In genomic region chr4:137641554-137641953, GRCh38 we compare ENCODE assay signal across 23 cellular contexts.
A peak's percentile ranks its signal among the peaks of the same experiment; 100 is the strongest.
DNase-seq lines count a peak whose midpoint lies in the region; ATAC-seq and TF ChIP-seq lines count a peak whose summit lies in the region.
"Had no signal": no experiment of that assay in that cellular context is flagged by ENCODE, and none has a peak within 500 bp of the region (broad histone marks: within the 10 kb centered on the region; RNA-seq: fewer than 3 reads in every experiment).

No MANE protein-coding gene starts in this region.

- H4K91ac ChIP-seq in IMR-90 (ENCODE audit: insufficient read depth, low read depth, low read length) = no peak overlapping the region

- TF ChIP-seq CTCF in IMR-90 (conservative IDR thresholded peaks at IDR 0.05; ENCODE audit: low read depth, low read length) (no peak), chondrocyte (IDR thresholded peaks at IDR 0.05) (no peak), tibial artery (IDR thresholded peaks at IDR 0.05) (no peak), Calu3 (IDR thresholded peaks at IDR 0.05; ENCODE audit: unreplicated experiment) (no peak)

- BruUV-seq in IMR-90 (replicated peaks; lab: Mats Ljungman, UMichigan) = no TSS peak
- BruUV-seq in Calu3 (replicated peaks; lab: Mats Ljungman, UMichigan) = no TSS peak

- no peaks in the 10 kb centered on the region; the same call in 1 of the 2 replicates for H3K9me1 ChIP-seq in IMR-90 (ENCODE audit: insufficient read depth, low read length)

- in situ Hi-C loops in IMR-90 (cut with MboI; ENCODE audit: low sequenced_read_pairs) = no loop called here

- H3K18ac ChIP-seq in IMR-90 (ENCODE audit: low read depth, low read length) = no peak overlapping the region

- ATAC-seq in IMR-90 (ENCODE audit: low read depth) (no peak), left cardiac atrium (peak; percentile 33 to 65)
- ATAC-seq: activated T-cell treated with anti-CD3 and anti-CD28 coated beads, Interleukin-2, amount 50 U/mL, for 72 hours; natural killer cell treated with Interleukin-12 subunit alpha and Interleukin-12 subunit beta and Interleukin-15 and Interleukin-18, amount 100 ng/mL, for 72 hours had no signal

- H3K14ac ChIP-seq in IMR-90 (replicated peaks; ENCODE audit: low read depth, low read length) = no peak overlapping the region; the same call in 1 of the 2 replicates

- H4K5ac ChIP-seq in IMR-90 (ENCODE audit: low read depth, low read length) = peak overlapping the region; percentile 42; the same call in 1 of the 2 replicates

- H2BK5ac ChIP-seq in IMR-90 (ENCODE audit: low read depth, low read length, poor library complexity, severe bottlenecking) = no peak overlapping the region

- no peak for TF ChIP-seq POLR2A in IMR-90 (IDR thresholded peaks at IDR 0.05; ENCODE audit: low read depth, low read length)

- H3K23ac ChIP-seq in IMR-90 (ENCODE audit: low read depth, low read length) = no peak overlapping the region

- H3K9me3 Mint-ChIP-seq in chondrocyte (ENCODE audit: low read depth) = no peaks in the 10 kb centered on the region
- H3K9me3 Mint-ChIP-seq in Calu3 (ENCODE audit: low read depth, unreplicated experiment) = no peaks in the 10 kb centered on the region
- H3K9me3 Mint-ChIP-seq: stimulated activated naive CD8-positive, alpha-beta T cell treated with anti-CD3 and anti-CD28 coated beads, Interleukin-15, Interleukin-2, amounts not matched to agents 100 ng/mL and 50 ng/mL, for 24 hours had no signal

- no peak overlapping the region for H2AK5ac ChIP-seq in IMR-90 (ENCODE audit: low read depth, low read length)

- no peak overlapping the region for H3K9ac ChIP-seq in IMR-90 (ENCODE audit: low read depth, low read length)
- H3K9ac ChIP-seq: parathyroid adenoma had no signal

- H3K4me1 Mint-ChIP-seq in chondrocyte (ENCODE audit: low read depth) (peaks cover 14% of the 10 kb centered on the region), Calu3 (ENCODE audit: low read depth, unreplicated experiment) (no peaks in the 10 kb centered on the region)

- H3K56ac ChIP-seq in IMR-90 (ENCODE audit: extremely low read depth, insufficient read depth, low read length) = no peak overlapping the region

- CTCF ChIA-PET in IMR-90 (lab: Yijun Ruan, JAX) (no interaction called here), Calu3 (lab: Charles Lee) (no interaction called here)

- intact Hi-C loops in IMR-90 (cut with micrococcal nuclease) = no loop called here
- intact Hi-C loops in left cardiac atrium (cut with DNase I) = no loop called here
- intact Hi-C loops in tibial artery (cut with DNase I; ENCODE audit: low total_unique reads) = no loop called here
- intact Hi-C loops in Calu3 (cut with micrococcal nuclease; ENCODE audit: unreplicated experiment) = no loop called here

- H3K27me3 ChIP-seq in IMR-90 (ENCODE audit: control insufficient read depth, insufficient read depth, low read length) (no peaks in the 10 kb centered on the region), tibial artery (no peaks in the 10 kb centered on the region)
- H3K27me3 ChIP-seq: colonic mucosa had no signal

- H3K4ac ChIP-seq in IMR-90 (ENCODE audit: low read depth, low read length) = no peak overlapping the region

- H3K4me3 ChIP-seq in IMR-90 (ENCODE audit: insufficient read depth, low read depth, low read length) (no peak overlapping the region), tibial artery (no peak overlapping the region)
- H3K4me3 ChIP-seq: colonic mucosa had no signal

- DNase-seq in IMR-90 = no peak
- DNase-seq in chondrocyte (ENCODE audit: low spot score) = no peak
- no peak for DNase-seq in left cardiac atrium
- peak; percentile 71 to 77 for DNase-seq in tibial artery
- DNase-seq in putamen (ENCODE audit: low spot score) = no peak
- DNase-seq in CD1c-positive myeloid dendritic cell (ENCODE audit: extremely low spot score) = no peak
- DNase-seq in Calu3 = no peak
- DNase-seq: activated CD4-positive, CD25-positive, alpha-beta regulatory T cell; activated CD8-positive, alpha-beta memory T cell treated with anti-CD3 and anti-CD28 coated beads for 24 hours; activated T-cell treated with anti-CD3 and anti-CD28 coated beads, Interleukin-2, amount 50 U/mL, for 72 hours; colonic mucosa; foreskin melanocyte; Kasumi-1; NCI-H1105 treated with DMSO at 0.1 percent for 48 hours; NCI-H524; RPMI8226; small intestine; stimulated activated CD4-positive, alpha-beta T cell treated with anti-CD3 and anti-CD28 coated beads, Interleukin-4, amount 100 ng/mL, for 1 hour; trophoblast cell had no signal

- no peaks in the 10 kb centered on the region for H3K27me3 Mint-ChIP-seq in chondrocyte (ENCODE audit: low read depth)
- no peaks in the 10 kb centered on the region for H3K27me3 Mint-ChIP-seq in Calu3 (ENCODE audit: unreplicated experiment)
- H3K27me3 Mint-ChIP-seq: activated naive CD8-positive, alpha-beta T cell; natural killer cell treated with Interleukin-12 subunit alpha and Interleukin-12 subunit beta and Interleukin-15 and Interleukin-18, amount 100 ng/mL, for 72 hours; stimulated activated naive CD8-positive, alpha-beta T cell treated with anti-CD3 and anti-CD28 coated beads, Interleukin-15, Interleukin-2, amounts not matched to agents 100 ng/mL and 50 ng/mL, for 24 hours had no signal

- H2AFZ ChIP-seq in IMR-90 (replicated peaks; ENCODE audit: low read length, poor library complexity) = no peak overlapping the region
- H2AFZ ChIP-seq: parathyroid adenoma had no signal

- H3K9me3 ChIP-seq in IMR-90 (ENCODE audit: control insufficient read depth, insufficient read depth, low read length) = no peaks in the 10 kb centered on the region
- no peaks in the 10 kb centered on the region for H3K9me3 ChIP-seq in tibial artery
- H3K9me3 ChIP-seq: colonic mucosa had no signal

- H3K4me1 ChIP-seq in IMR-90 (ENCODE audit: control insufficient read depth, insufficient read depth, low read length) = peaks cover 2% of the 10 kb centered on the region; the same call in 1 of the 2 replicates
- peaks cover 0 to 6% (median 0%) of the 10 kb centered on the region in 4 donors for H3K4me1 ChIP-seq in tibial artery
- H3K4me1 ChIP-seq: colonic mucosa, parathyroid adenoma had no signal

- no peak overlapping the region for H2BK20ac ChIP-seq in IMR-90 (ENCODE audit: low read depth, low read length)

- 40% methylated on average over 1 of the region's 3 CpGs; no CpG with 5 or more reads in 1 of the 2 experiments for WGBS in IMR-90 (ENCODE audit: extremely low coverage in 2 of 2, insufficient read length in 1 of 2), 2 experiments

- H3K27ac Mint-ChIP-seq in chondrocyte (ENCODE audit: unreplicated experiment) (peak overlapping the region; percentile 75), Calu3 (ENCODE audit: unreplicated experiment) (no peak overlapping the region)
- H3K27ac Mint-ChIP-seq: activated naive CD8-positive, alpha-beta T cell; activated T-cell treated with anti-CD3 and anti-CD28 coated beads, Interleukin-2, amount 50 U/mL, for 72 hours; natural killer cell treated with Interleukin-12 subunit alpha and Interleukin-12 subunit beta and Interleukin-15 and Interleukin-18, amount 100 ng/mL, for 72 hours; stimulated activated naive CD8-positive, alpha-beta T cell treated with anti-CD3 and anti-CD28 coated beads, Interleukin-15, Interleukin-2, amounts not matched to agents 100 ng/mL and 50 ng/mL, for 24 hours had no signal

- H3K27ac ChIP-seq in IMR-90 (ENCODE audit: insufficient read depth, low read length) (no peak overlapping the region), tibial artery (no peak overlapping the region)
- H3K27ac ChIP-seq: colonic mucosa, parathyroid adenoma had no signal

- H3K36me3 Mint-ChIP-seq in chondrocyte (ENCODE audit: low read depth) (no peaks in the 10 kb centered on the region), Calu3 (ENCODE audit: insufficient read depth, unreplicated experiment) (no peaks in the 10 kb centered on the region)
- H3K36me3 Mint-ChIP-seq: activated naive CD8-positive, alpha-beta T cell; natural killer cell treated with Interleukin-12 subunit alpha and Interleukin-12 subunit beta and Interleukin-15 and Interleukin-18, amount 100 ng/mL, for 72 hours had no signal

- H4K20me1 ChIP-seq in IMR-90 (ENCODE audit: insufficient read depth, low read length) = no peaks in the 10 kb centered on the region

- H2AK9ac ChIP-seq in IMR-90 (replicated peaks; ENCODE audit: low read depth, low read length, poor library complexity) = no peak overlapping the region

- POLR2A ChIA-PET in IMR-90 (lab: Charles Lee; ENCODE audit: unreplicated experiment) = interaction anchor here (0.5 kb wide), 1 partner anchor 314 kb away, joined by 3 read pairs; no protein-coding TSS in a partner anchor

- no peak overlapping the region for H3K4me2 ChIP-seq in IMR-90 (ENCODE audit: low read depth, low read length)

- no peak overlapping the region for H2BK120ac ChIP-seq in IMR-90 (ENCODE audit: low read depth, low read length)

- no peak for TF ChIP-seq RAD21 in IMR-90 (IDR thresholded peaks at IDR 0.05; ENCODE audit: low read length)

- no peaks in the 10 kb centered on the region for H3K36me3 ChIP-seq in IMR-90 (ENCODE audit: control insufficient read depth, insufficient read depth, low read length)
- no peaks in the 10 kb centered on the region for H3K36me3 ChIP-seq in tibial artery
- H3K36me3 ChIP-seq: colonic mucosa had no signal

- H3K4me3 Mint-ChIP-seq in chondrocyte (ENCODE audit: unreplicated experiment) (no peak overlapping the region), Calu3 (ENCODE audit: low read depth, unreplicated experiment) (no peak overlapping the region)
- H3K4me3 Mint-ChIP-seq: activated naive CD8-positive, alpha-beta T cell; activated T-cell treated with anti-CD3 and anti-CD28 coated beads, Interleukin-2, amount 50 U/mL, for 72 hours; natural killer cell treated with Interleukin-12 subunit alpha and Interleukin-12 subunit beta and Interleukin-15 and Interleukin-18, amount 100 ng/mL, for 72 hours; stimulated activated naive CD8-positive, alpha-beta T cell treated with anti-CD3 and anti-CD28 coated beads, Interleukin-15, Interleukin-2, amounts not matched to agents 100 ng/mL and 50 ng/mL, for 24 hours had no signal

- dilution Hi-C loops in IMR-90 (cut with HindIII; ENCODE audit: low sequenced_read_pairs, unreplicated experiment) = no loop called here

- H4K8ac ChIP-seq in IMR-90 (ENCODE audit: low read depth in 2 of 2, low read length in 2 of 2) = no peak overlapping the region

- no peaks in the 10 kb centered on the region for H3K79me1 ChIP-seq in IMR-90 (ENCODE audit: low read depth in 1 of 2, low read length in 2 of 2)

- H2BK15ac ChIP-seq in IMR-90 (ENCODE audit: low read depth, low read length) = no peak overlapping the region; the same call in 2 of the 3 replicates

TF ChIP-seq in IMR-90, 13 proteins besides CTCF, POLR2A, EP300 and RAD21:
- TF ChIP-seq CEBPB (IDR thresholded peaks at IDR 0.05; ENCODE audit: low read depth, low read length) = no peak
- TF ChIP-seq MAFK (IDR thresholded peaks at IDR 0.05; ENCODE audit: low read depth, low read length) = no peak
- TF ChIP-seq FOS (IDR thresholded peaks at IDR 0.05; ENCODE audit: low read depth, low read length) = no peak
- no peak for TF ChIP-seq RFX5 (IDR thresholded peaks at IDR 0.05; ENCODE audit: low read depth, low read length)
- no peak for TF ChIP-seq RCOR1 (IDR thresholded peaks at IDR 0.05; ENCODE audit: insufficient replicate concordance, low read length)
- TF ChIP-seq MAZ (IDR thresholded peaks at IDR 0.05; ENCODE audit: borderline replicate concordance, low read depth, low read length) = no peak
- no peak for TF ChIP-seq SMC3 (IDR thresholded peaks at IDR 0.05; ENCODE audit: low read depth, low read length)

Comparison
In these comparisons a context has a peak if more than half of its experiments do, and no peak if none do; other contexts are left out.
1. DNase-seq: peak in tibial artery (2 of 2); none in IMR-90 (single experiment), chondrocyte (single experiment), left cardiac atrium (single experiment), putamen (single experiment), CD1c-positive myeloid dendritic cell (single experiment) and Calu3 (single experiment).